In the genomic region with DNA sequence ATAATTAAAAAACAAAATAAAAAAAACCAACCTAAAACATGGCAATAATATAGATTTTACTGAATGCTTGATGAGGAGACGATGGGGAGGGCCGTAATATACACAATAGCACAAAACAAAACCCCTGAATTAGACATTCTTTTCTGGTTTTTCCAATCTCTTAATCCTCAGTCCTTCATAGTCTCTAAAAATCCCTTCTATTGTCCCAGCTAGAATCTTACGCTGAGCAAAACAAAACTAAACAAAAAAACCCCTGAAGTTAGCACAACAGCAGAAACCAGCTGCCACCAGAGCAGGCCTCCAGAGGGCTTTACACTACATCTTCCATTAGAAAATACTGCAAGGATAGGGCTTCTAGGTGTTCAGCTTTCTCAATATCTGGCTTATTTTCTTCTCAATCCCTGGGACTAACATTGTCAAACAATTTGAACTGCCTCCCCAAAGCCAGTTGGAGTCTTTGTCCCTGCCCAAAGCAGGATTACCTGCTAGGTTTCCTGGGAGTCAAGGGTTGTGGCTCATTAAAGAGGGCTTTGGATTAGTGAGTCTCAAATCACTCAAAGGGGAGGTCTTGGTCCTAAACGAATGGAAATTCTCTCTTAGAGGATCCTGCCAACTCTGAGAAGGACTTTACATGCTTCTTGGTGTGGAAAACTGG, we compare ENCODE assay signal across 19 cellular contexts. TPM values are rescaled to one million over a fixed set of nuclear protein-coding genes. Genes with fewer than 3 reads are reported as not detected.
DNase-seq lines count a peak whose midpoint lies in the region; ATAC-seq, FAIRE-seq and TF ChIP-seq lines count a peak whose summit lies in the region.
"Had no signal": no experiment of that assay in that cellular context is flagged by ENCODE, and none has a peak within 500 bp of the region (broad histone marks: within the 10 kb centered on the region; RNA-seq: fewer than 3 reads in every experiment).

No MANE protein-coding gene starts in this region.

- no peak overlapping the region for H2BK120ac ChIP-seq in H1 (replicated peaks; ENCODE audit: low read depth, low read length)

- intact Hi-C loops in activated CD4-positive, alpha-beta T cell treated with anti-CD3 and anti-CD28 coated beads, Interleukin-2, amount 10 ng/mL, durations not matched to agents 24 days and 14 days (cut with micrococcal nuclease): no loop called here

- H3K23ac ChIP-seq in H1 (ENCODE audit: insufficient read length): no peak overlapping the region

- H4K20me1 ChIP-seq in H1 (replicated peaks in 1 of 2; ENCODE audit: control insufficient read depth in 1 of 2, insufficient read depth in 2 of 2, low read length in 2 of 2) (peaks cover 0 to 7% of the 10 kb centered on the region in 2 experiments), osteoblast (ENCODE audit: insufficient read depth, low read length) (peaks cover 2% of the 10 kb centered on the region)

- POLR2A ChIA-PET in H1 (lab: Charles Lee; ENCODE audit: partially characterized antibody): interaction anchor here (1.1 to 3.9 kb wide), 2 partner anchors 10 to 17 kb away, joined by 4 to 15 read pairs; no protein-coding TSS in a partner anchor

- FAIRE-seq in H1 (lab: Jason Lieb, UNC) (no peak), GM19239 (lab: Jason Lieb, UNC) (no peak)
- FAIRE-seq: A204.1 had no signal

- no peak overlapping the region for H2BK20ac ChIP-seq in H1 (ENCODE audit: low read length)

- H3K4ac ChIP-seq in H1 (replicated peaks; ENCODE audit: insufficient read length, low read depth, low read length): no peak overlapping the region

- TF ChIP-seq EP300 in H1 (IDR thresholded peaks at IDR 0.05; ENCODE audit: borderline replicate concordance in 1 of 2, low read depth in 2 of 2, low read length in 2 of 2): no peak

- H3K18ac ChIP-seq in H1 (ENCODE audit: extremely low read depth, low read length): no peak overlapping the region

- TF ChIP-seq CTCF in H1 (IDR thresholded peaks at IDR 0.05; ENCODE audit: control extremely low read depth in 1 of 3, insufficient read depth in 1 of 3, low read depth in 1 of 3, low read length in 3 of 3): no peak
- TF ChIP-seq CTCF in osteoblast (IDR thresholded peaks at IDR 0.05; ENCODE audit: extremely low read depth, low read depth, low read length): no peak

- no peak for DNase-seq in activated CD4-positive, alpha-beta T cell treated with anti-CD3 and anti-CD28 coated beads, Interleukin-2, amount 10 ng/mL, durations not matched to agents 24 days and 14 days
- DNase-seq in activated CD4-positive, alpha-beta T cell treated with anti-CD3 and anti-CD28 coated beads for 1 hour: no peak
- peak; percentile 38 for DNase-seq in NCI-H82 treated with DMSO at 0.1 percent for 48 hours (lab: John Stamatoyannopoulos, UW; ENCODE audit: unreplicated experiment)
- no peak for DNase-seq in H1 (ENCODE audit: low read depth in 1 of 2, low spot score in 2 of 2)
- DNase-seq in osteoblast (ENCODE audit: insufficient read length, low spot score, missing footprints): no peak
- DNase-seq in GM19239 (ENCODE audit: insufficient read length, low spot score): no peak
- DNase-seq: activated CD8-positive, alpha-beta memory T cell treated with anti-CD3 and anti-CD28 coated beads for 24 hours; left ventricle myocardium superior; NCI-H1417 treated with DMSO at 0.1 percent for 48 hours; NCI-H774; RPMI8226; stimulated activated naive CD8-positive, alpha-beta T cell treated with anti-CD3 and anti-CD28 coated beads, Interleukin-15, Interleukin-2, amounts not matched to agents 100 U/mL and 50 U/mL, for 24 hours; upper lobe of left lung had no signal

- peak overlapping the region; percentile 95 for H3K4me3 Mint-ChIP-seq in activated CD4-positive, alpha-beta T cell treated with anti-CD3 and anti-CD28 coated beads, Interleukin-2, amount 10 ng/mL, durations not matched to agents 24 days and 14 days
- H3K4me3 Mint-ChIP-seq: dendritic cell treated with granulocyte-macrophage colony-stimulating factor and Interleukin-4, amounts not matched to agents 40 ng/mL and 50 ng/mL, for 4 days had no signal

- H2AFZ ChIP-seq in H1 (ENCODE audit: low read length) (0 out of 2 replicates have a peak overlapping the region, but pooled peaks have one; percentile 45), osteoblast (ENCODE audit: low read length) (peak overlapping the region; percentile 36)

- no peak for TF ChIP-seq RAD21 in H1 (IDR thresholded peaks at IDR 0.05 in 1 of 2, conservative IDR thresholded peaks at IDR 0.05 in 1 of 2; ENCODE audit: low read depth in 2 of 2, low read length in 2 of 2)

- H3K27ac Mint-ChIP-seq in activated CD4-positive, alpha-beta T cell treated with anti-CD3 and anti-CD28 coated beads, Interleukin-2, amount 10 ng/mL, durations not matched to agents 24 days and 14 days: peak overlapping the region; percentile 51
- H3K27ac Mint-ChIP-seq: dendritic cell treated with granulocyte-macrophage colony-stimulating factor and Interleukin-4, amounts not matched to agents 40 ng/mL and 50 ng/mL, for 4 days had no signal

- no peak overlapping the region for H2AK5ac ChIP-seq in H1 (ENCODE audit: low read depth, low read length)

- no peak overlapping the region for H4K91ac ChIP-seq in H1 (replicated peaks; ENCODE audit: insufficient read length, low read length)

- H3K27me3 ChIP-seq in H1 (replicated peaks in 1 of 4; ENCODE audit: control insufficient read depth in 3 of 4, extremely low read depth in 1 of 4, insufficient read depth in 3 of 4, low read length in 3 of 4) (no peaks in the 10 kb centered on the region), osteoblast (ENCODE audit: insufficient read depth, low read length) (peaks cover 9% of the 10 kb centered on the region)
- H3K27me3 ChIP-seq: upper lobe of left lung had no signal

- peak overlapping the region; percentile 96; the same call in 1 of the 2 replicates for H2BK12ac ChIP-seq in H1 (ENCODE audit: low read depth, low read length)

- H3K9me3 ChIP-seq in H1 (ENCODE audit: insufficient read depth in 2 of 2, low read depth in 1 of 2, low read length in 1 of 2) (no peaks in the 10 kb centered on the region), osteoblast (ENCODE audit: low read depth, low read length) (no peaks in the 10 kb centered on the region)
- H3K9me3 ChIP-seq: upper lobe of left lung had no signal

- no peak overlapping the region for H3K14ac ChIP-seq in H1 (ENCODE audit: insufficient read length)

- no peak overlapping the region for H3K56ac ChIP-seq in H1 (replicated peaks; ENCODE audit: insufficient read length, low read depth, low read length)

- peaks cover 12% of the 10 kb centered on the region for H3K36me3 Mint-ChIP-seq in activated CD4-positive, alpha-beta T cell treated with anti-CD3 and anti-CD28 coated beads, Interleukin-2, amount 10 ng/mL, durations not matched to agents 24 days and 14 days (ENCODE audit: low read depth)

- TF ChIP-seq POLR2A in H1 (IDR thresholded peaks at IDR 0.05; ENCODE audit: control extremely low read depth in 1 of 2, low read depth in 2 of 2, low read length in 2 of 2): no peak

- peaks cover 5 to 26% of the 10 kb centered on the region in 2 experiments; a peak in 3 of 4 replicates for H3K79me2 ChIP-seq in H1 (ENCODE audit: control insufficient read depth in 1 of 2, insufficient read depth in 2 of 2, low read length in 2 of 2)
- H3K79me2 ChIP-seq in osteoblast (ENCODE audit: insufficient read depth, low read length): peaks cover 28% of the 10 kb centered on the region

- H3K4me1 Mint-ChIP-seq in activated CD4-positive, alpha-beta T cell treated with anti-CD3 and anti-CD28 coated beads, Interleukin-2, amount 10 ng/mL, durations not matched to agents 24 days and 14 days: peaks cover 25% of the 10 kb centered on the region

- H2BK5ac ChIP-seq in H1 (ENCODE audit: low read depth, low read length): no peak overlapping the region

- H3K4me1 ChIP-seq in H1 (replicated peaks in 1 of 4; ENCODE audit: control insufficient read depth in 3 of 4, insufficient read depth in 4 of 4, low read length in 3 of 4) (peaks cover 0 to 10% (median 8%) of the 10 kb centered on the region in 4 experiments; a peak in 6 of 7 replicates), osteoblast (ENCODE audit: insufficient read depth, low read length) (peaks cover 20% of the 10 kb centered on the region)

- CTCF ChIA-PET in H1 (lab: Charles Lee; ENCODE audit: partially characterized antibody): interaction anchor here (1.0 to 20.0 kb wide), 4 partner anchors 11 to 49 kb away, joined by 3 to 415 read pairs (median 4); partner anchors contain the start of gene MCAM

- no peak overlapping the region for H3K4me3 ChIP-seq in H1 (ENCODE audit: extremely low read depth in 1 of 4, insufficient read depth in 2 of 4, low read depth in 3 of 4, low read length in 4 of 4)
- H3K4me3 ChIP-seq in osteoblast (ENCODE audit: insufficient read depth, low read length): no peak overlapping the region
- H3K4me3 ChIP-seq: upper lobe of left lung had no signal

- H3K4me2 ChIP-seq in H1 (ENCODE audit: insufficient read depth in 1 of 2, low read depth in 2 of 2, low read length in 2 of 2): no peak overlapping the region
- no peak overlapping the region for H3K4me2 ChIP-seq in osteoblast (ENCODE audit: insufficient read depth, low read length)

- no peak overlapping the region for H2BK15ac ChIP-seq in H1 (ENCODE audit: low read length)

- H3K27ac ChIP-seq in H1 (ENCODE audit: low read depth, low read length): no peak overlapping the region
- no peak overlapping the region for H3K27ac ChIP-seq in osteoblast (ENCODE audit: low read depth, low read length)
- H3K27ac ChIP-seq: upper lobe of left lung had no signal

- H3K36me3 ChIP-seq in H1 (ENCODE audit: control insufficient read depth in 2 of 4, insufficient read depth in 4 of 4, low read length in 3 of 4): peaks cover 0 to 6% (median 2%) of the 10 kb centered on the region in 4 experiments; a peak in 1 of 8 replicates
- peaks cover 6% of the 10 kb centered on the region for H3K36me3 ChIP-seq in osteoblast (ENCODE audit: insufficient read depth, low read length)

- no peak for ATAC-seq in GM18498 (IDR thresholded peaks at IDR 0.05; ENCODE audit: unreplicated experiment)
- ATAC-seq in GM21723 (IDR thresholded peaks at IDR 0.05; ENCODE audit: unreplicated experiment): no peak
- ATAC-seq: left ventricle myocardium superior; stimulated activated naive CD8-positive, alpha-beta T cell treated with anti-CD3 and anti-CD28 coated beads, Interleukin-15, Interleukin-2, amounts not matched to agents 100 U/mL and 50 U/mL, for 24 hours had no signal

- 77% methylated on average over 4 of the region's 4 CpGs; no CpG with 5 or more reads in 1 of the 2 experiments for WGBS in H1 (ENCODE audit: extremely low coverage in 1 of 2, insufficient coverage in 1 of 2, insufficient read length in 1 of 2, insufficient replicate concordance in 2 of 2, low coverage in 1 of 2, low lambda C conversion rate in 2 of 2, missing lambda C conversion rate in 1 of 2), 2 experiments

- H3K9me3 Mint-ChIP-seq in activated CD4-positive, alpha-beta T cell treated with anti-CD3 and anti-CD28 coated beads, Interleukin-2, amount 10 ng/mL, durations not matched to agents 24 days and 14 days: no peaks in the 10 kb centered on the region
- H3K9me3 Mint-ChIP-seq: dendritic cell treated with granulocyte-macrophage colony-stimulating factor and Interleukin-4, amounts not matched to agents 40 ng/mL and 50 ng/mL, for 4 days had no signal

- peaks cover 4% of the 10 kb centered on the region; the same call in 1 of the 2 replicates for H3K23me2 ChIP-seq in H1 (ENCODE audit: low read depth, low read length)

- no peak overlapping the region for H4K5ac ChIP-seq in H1 (ENCODE audit: insufficient read length, low read depth, low read length)

- no peak overlapping the region for H3K9ac ChIP-seq in H1 (replicated peaks in 1 of 4; ENCODE audit: extremely low read depth in 1 of 4, low read depth in 3 of 4, low read length in 3 of 4)

- H3K27me3 Mint-ChIP-seq in activated CD4-positive, alpha-beta T cell treated with anti-CD3 and anti-CD28 coated beads, Interleukin-2, amount 10 ng/mL, durations not matched to agents 24 days and 14 days: peaks cover 17% of the 10 kb centered on the region

- H4K8ac ChIP-seq in H1 (ENCODE audit: extremely low read depth, insufficient read depth, low read length): no peak overlapping the region

- peaks cover 12% of the 10 kb centered on the region for H3K79me1 ChIP-seq in H1 (ENCODE audit: low read depth, low read length)

RNA-seq across cellular contexts. Expression of gene RNF26, which starts 2.1 kb away (rescaled TPM):
- 26.5 and 26.8 TPM in 2 replicates for total RNA-seq in activated CD4-positive, alpha-beta T cell treated with anti-CD3 and anti-CD28 coated beads, Interleukin-2, amount 10 ng/mL, durations not matched to agents 24 days and 14 days
- 82.7 and 86.6 TPM in 2 replicates for total RNA-seq in H1 (2021; fragmentation: NEBNext Ultra II Directional; extraction: Animal tissue kit (Norgen Biotek cat#: 25700))
- polyA plus RNA-seq in H1 (2011; rRNA removed): 84.0 and 126 TPM in 2 replicates
- 70.2 TPM for polyA plus RNA-seq in H1 (2011; cell fraction: cytosol; rRNA removed)
- polyA plus RNA-seq in H1 (2011; cell fraction: nucleus; rRNA removed): 78.5 TPM
- 62.6 to 82.3 TPM (median 76.8 TPM) in 4 replicates for polyA plus RNA-seq in H1 (2012, experiment 1 of 2)
- 108 TPM for polyA plus RNA-seq in H1 (2012, experiment 2 of 2)
- 78.7 TPM for polyA plus RNA-seq in H1 (2013, experiment 1 of 2)
- polyA plus RNA-seq in H1 (2013, experiment 2 of 2): 85.7 TPM
- 91.8 and 114 TPM in 2 replicates for polyA minus RNA-seq in H1 (2011; rRNA and poly(A)+ RNA removed)
- polyA minus RNA-seq in H1 (2011; cell fraction: cytosol; rRNA and poly(A)+ RNA removed): 73.1 TPM
- 59.0 TPM for polyA minus RNA-seq in H1 (2011; cell fraction: nucleus; rRNA and poly(A)+ RNA removed)
- 4.0 and 5.0 TPM in 2 replicates for total RNA-seq in osteoblast

RNA-seq across cellular contexts. Expression of gene C1QTNF5, which starts 8.4 kb away (rescaled TPM):
- not detected in 2 replicates for total RNA-seq in activated CD4-positive, alpha-beta T cell treated with anti-CD3 and anti-CD28 coated beads, Interleukin-2, amount 10 ng/mL, durations not matched to agents 24 days and 14 days
- 1.5 and 2.2 TPM in 2 replicates for total RNA-seq in H1 (2021; fragmentation: NEBNext Ultra II Directional; extraction: Animal tissue kit (Norgen Biotek cat#: 25700))
- 2.7 and 3.4 TPM in 2 replicates for polyA plus RNA-seq in H1 (2011; rRNA removed)
- polyA plus RNA-seq in H1 (2011; cell fraction: cytosol; rRNA removed): 3.0 TPM
- 3.0 TPM for polyA plus RNA-seq in H1 (2011; cell fraction: nucleus; rRNA removed)
- polyA plus RNA-seq in H1 (2012, experiment 1 of 2): 1.1 to 2.5 TPM (median 1.7 TPM) in 4 replicates
- polyA plus RNA-seq in H1 (2012, experiment 2 of 2): 2.3 TPM
- polyA plus RNA-seq in H1 (2013, experiment 1 of 2): 1.3 TPM
- 1.5 TPM for polyA plus RNA-seq in H1 (2013, experiment 2 of 2)
- 0.73 and 0.76 TPM in 2 replicates for polyA minus RNA-seq in H1 (2011; rRNA and poly(A)+ RNA removed)
- polyA minus RNA-seq in H1 (2011; cell fraction: cytosol; rRNA and poly(A)+ RNA removed): 1.5 TPM
- polyA minus RNA-seq in H1 (2011; cell fraction: nucleus; rRNA and poly(A)+ RNA removed): 2.2 TPM
- total RNA-seq in osteoblast: 35.9 and 41.3 TPM in 2 replicates

RNA-seq across cellular contexts. Expression of gene MFRP, which starts 14.3 kb away (rescaled TPM):
- not detected in 2 replicates for total RNA-seq in activated CD4-positive, alpha-beta T cell treated with anti-CD3 and anti-CD28 coated beads, Interleukin-2, amount 10 ng/mL, durations not matched to agents 24 days and 14 days
- not detected in 2 replicates for total RNA-seq in H1 (2021; fragmentation: NEBNext Ultra II Directional; extraction: Animal tissue kit (Norgen Biotek cat#: 25700))
- polyA plus RNA-seq in H1 (2011; rRNA removed): 0.02 TPM in 2 replicates
- polyA plus RNA-seq in H1 (2011; cell fraction: cytosol; rRNA removed): not detected
- 0.09 TPM for polyA plus RNA-seq in H1 (2011; cell fraction: nucleus; rRNA removed)
- polyA plus RNA-seq in H1 (2012, experiment 1 of 2): not detected in 4 replicates
- not detected for polyA plus RNA-seq in H1 (2012, experiment 2 of 2)
- 0.02 TPM for polyA plus RNA-seq in H1 (2013, experiment 1 of 2)
- 0.02 TPM for polyA plus RNA-seq in H1 (2013, experiment 2 of 2)
- polyA minus RNA-seq in H1 (2011; rRNA and poly(A)+ RNA removed): not detected in 2 replicates
- not detected for polyA minus RNA-seq in H1 (2011; cell fraction: cytosol; rRNA and poly(A)+ RNA removed)
- polyA minus RNA-seq in H1 (2011; cell fraction: nucleus; rRNA and poly(A)+ RNA removed): not detected
- total RNA-seq in osteoblast: not detected in 2 replicates
- total RNA-seq: Daoy, left ventricle myocardium superior, upper lobe of left lung had no signal
- polyA plus RNA-seq: esophagus had no signal

RNA-seq across cellular contexts. Expression of gene MCAM, which starts 15.3 kb away (rescaled TPM):
- 7.5 and 8.1 TPM in 2 replicates for total RNA-seq in activated CD4-positive, alpha-beta T cell treated with anti-CD3 and anti-CD28 coated beads, Interleukin-2, amount 10 ng/mL, durations not matched to agents 24 days and 14 days
- 19.6 and 22.4 TPM in 2 replicates for total RNA-seq in H1 (2021; fragmentation: NEBNext Ultra II Directional; extraction: Animal tissue kit (Norgen Biotek cat#: 25700))
- 32.2 and 63.2 TPM in 2 replicates for polyA plus RNA-seq in H1 (2011; rRNA removed)
- polyA plus RNA-seq in H1 (2011; cell fraction: cytosol; rRNA removed): 60.7 TPM
- polyA plus RNA-seq in H1 (2011; cell fraction: nucleus; rRNA removed): 25.3 TPM
- polyA plus RNA-seq in H1 (2012, experiment 1 of 2): 12.0 to 16.4 TPM (median 13.7 TPM) in 4 replicates
- polyA plus RNA-seq in H1 (2012, experiment 2 of 2): 12.7 TPM
- polyA plus RNA-seq in H1 (2013, experiment 1 of 2): 28.6 TPM
- 28.6 TPM for polyA plus RNA-seq in H1 (2013, experiment 2 of 2)
- 11.1 and 12.2 TPM in 2 replicates for polyA minus RNA-seq in H1 (2011; rRNA and poly(A)+ RNA removed)
- polyA minus RNA-seq in H1 (2011; cell fraction: cytosol; rRNA and poly(A)+ RNA removed): 11.2 TPM
- polyA minus RNA-seq in H1 (2011; cell fraction: nucleus; rRNA and poly(A)+ RNA removed): 19.3 TPM
- total RNA-seq in osteoblast: 11.2 and 14.1 TPM in 2 replicates

RNA-seq across cellular contexts. Expression of gene USP2, which starts 49.3 kb away (rescaled TPM):
- total RNA-seq in activated CD4-positive, alpha-beta T cell treated with anti-CD3 and anti-CD28 coated beads, Interleukin-2, amount 10 ng/mL, durations not matched to agents 24 days and 14 days: 0.09 and 0.35 TPM in 2 replicates
- total RNA-seq in H1 (2021; fragmentation: NEBNext Ultra II Directional; extraction: Animal tissue kit (Norgen Biotek cat#: 25700)): 6.9 and 8.5 TPM in 2 replicates
- 2.2 and 3.9 TPM in 2 replicates for polyA plus RNA-seq in H1 (2011; rRNA removed)
- polyA plus RNA-seq in H1 (2011; cell fraction: cytosol; rRNA removed): 2.1 TPM
- 3.5 TPM for polyA plus RNA-seq in H1 (2011; cell fraction: nucleus; rRNA removed)
- 5.3 to 6.6 TPM (median 5.9 TPM) in 4 replicates for polyA plus RNA-seq in H1 (2012, experiment 1 of 2)
- polyA plus RNA-seq in H1 (2012, experiment 2 of 2): 5.0 TPM
- 4.6 TPM for polyA plus RNA-seq in H1 (2013, experiment 1 of 2)
- 4.3 TPM for polyA plus RNA-seq in H1 (2013, experiment 2 of 2)
- 7.0 and 7.9 TPM in 2 replicates for polyA minus RNA-seq in H1 (2011; rRNA and poly(A)+ RNA removed)
- 4.6 TPM for polyA minus RNA-seq in H1 (2011; cell fraction: cytosol; rRNA and poly(A)+ RNA removed)
- 7.3 TPM for polyA minus RNA-seq in H1 (2011; cell fraction: nucleus; rRNA and poly(A)+ RNA removed)
- 0.29 and 0.36 TPM in 2 replicates for total RNA-seq in osteoblast

Comparison
In these comparisons a context has a peak if more than half of its experiments do, and no peak if none do; other contexts are left out.
1. RNA of gene C1QTNF5, which starts 8.4 kb away (total RNA-seq): 35.9 to 41.3 TPM in osteoblast; 1.5 to 2.2 TPM in H1 and not detected in activated CD4-positive, alpha-beta T cell treated with anti-CD3 and anti-CD28 coated beads, Interleukin-2, amount 10 ng/mL, durations not matched to agents 24 days and 14 days; every median in the first group is over 10 times any median in the second.